ENCODE assay signal across 31 cellular contexts in genomic region chr12:43571885-43572284, GRCh38. TPM values are rescaled to one million over a fixed set of nuclear protein-coding genes. Genes with fewer than 3 reads are reported as not detected.
"Had no signal": no experiment of that assay in that cellular context is flagged by ENCODE, and none has a peak within 500 bp of the region (broad histone marks: within the 10 kb centered on the region; RNA-seq: fewer than 3 reads in every experiment).

No MANE protein-coding gene starts in this region.

- H3K4me1 ChIP-seq: left ventricle myocardium inferior, right atrium auricular region, right lobe of liver, thyroid gland, transverse colon, upper lobe of right lung had no signal

- H3K27me3 ChIP-seq: ovary, right atrium auricular region, right lobe of liver, thyroid gland, transverse colon, upper lobe of right lung had no signal

- H3K4me1 Mint-ChIP-seq: immature natural killer cell; naive thymus-derived CD4-positive, alpha-beta T cell; stimulated activated memory B cell treated with anti-CD40 and anti-IgM and Interleukin-4, amounts not matched to agents 10 μg/mL and 1 μg/mL and 100 μg/mL, for 72 hours; stimulated activated naive CD8-positive, alpha-beta T cell treated with anti-CD3 and anti-CD28 coated beads, Interleukin-15, amount 100 ng/mL, for 72 hours had no signal

- H3K36me3 ChIP-seq: left ventricle myocardium inferior, ovary, right atrium auricular region, right lobe of liver, thyroid gland, transverse colon, upper lobe of right lung had no signal

- H3K27ac Mint-ChIP-seq: immature natural killer cell; mesothelial cell of epicardium; naive thymus-derived CD4-positive, alpha-beta T cell; natural killer cell treated with Interleukin-12 subunit alpha and Interleukin-12 subunit beta and Interleukin-15 and Interleukin-18, amount 100 ng/mL, for 72 hours; progenitor cell of endocrine pancreas; stimulated activated memory B cell treated with anti-CD40 and anti-IgM and Interleukin-4, amounts not matched to agents 10 μg/mL and 1 μg/mL and 100 μg/mL, for 72 hours; stimulated activated naive CD8-positive, alpha-beta T cell treated with anti-CD3 and anti-CD28 coated beads, Interleukin-15, amount 100 ng/mL, for 72 hours had no signal

- H3K4me2 ChIP-seq: smooth muscle cell had no signal

- H3K36me3 Mint-ChIP-seq: mesothelial cell of epicardium; naive thymus-derived CD4-positive, alpha-beta T cell; natural killer cell treated with Interleukin-12 subunit alpha and Interleukin-12 subunit beta and Interleukin-15 and Interleukin-18, amount 100 ng/mL, for 72 hours; stimulated activated memory B cell treated with anti-CD40 and anti-IgM and Interleukin-4, amounts not matched to agents 10 μg/mL and 1 μg/mL and 100 μg/mL, for 72 hours had no signal

- H3K27me3 Mint-ChIP-seq: natural killer cell treated with Interleukin-12 subunit alpha and Interleukin-12 subunit beta and Interleukin-15 and Interleukin-18, amount 100 ng/mL, for 72 hours; stimulated activated memory B cell treated with anti-CD40 and anti-IgM and Interleukin-4, amounts not matched to agents 10 μg/mL and 1 μg/mL and 100 μg/mL, for 72 hours had no signal

- H3K9me3 ChIP-seq: ovary, right atrium auricular region, right lobe of liver, thyroid gland, transverse colon, upper lobe of right lung had no signal

- H3K4me3 ChIP-seq: left ventricle myocardium inferior, lung, ovary, right atrium auricular region, right lobe of liver, smooth muscle cell, thyroid gland, transverse colon, upper lobe of right lung had no signal

- H3K4me3 Mint-ChIP-seq: immature natural killer cell; mesothelial cell of epicardium; naive thymus-derived CD4-positive, alpha-beta T cell; natural killer cell treated with Interleukin-12 subunit alpha and Interleukin-12 subunit beta and Interleukin-15 and Interleukin-18, amount 100 ng/mL, for 72 hours; stimulated activated memory B cell treated with anti-CD40 and anti-IgM and Interleukin-4, amounts not matched to agents 10 μg/mL and 1 μg/mL and 100 μg/mL, for 72 hours; stimulated activated naive CD8-positive, alpha-beta T cell treated with anti-CD3 and anti-CD28 coated beads, Interleukin-15, amount 100 ng/mL, for 72 hours had no signal

- H3K27ac ChIP-seq: left ventricle myocardium inferior, ovary, right atrium auricular region, right lobe of liver, thyroid gland, transverse colon, upper lobe of right lung had no signal

- DNase-seq: hypothalamus; immature natural killer cell; kidney; left colon; left ventricle myocardium inferior; mesendoderm; naive thymus-derived CD4-positive, alpha-beta T cell; ovary; right lobe of liver; stimulated activated CD4-positive, alpha-beta T cell treated with anti-CD3 and anti-CD28 coated beads, Interleukin-1b, Interleukin-23, amount 100 ng/mL, for 48 hours; stimulated activated CD4-positive, alpha-beta T cell treated with anti-CD3 and anti-CD28 coated beads, Interleukin-2, amount 100 ng/mL, for 48 hours; stimulated activated CD4-positive, alpha-beta T cell treated with anti-CD3 and anti-CD28 coated beads, Interleukin-4, amount 100 ng/mL, for 4 hours; stimulated activated CD8-positive, alpha-beta memory T cell treated with anti-CD3 and anti-CD28 coated beads, Interleukin-4, amount 100 ng/mL, for 48 hours; stimulated activated naive CD4-positive, alpha-beta T cell treated with Interleukin-2 at 50 U/mL for 16 hours; stimulated activated naive CD8-positive, alpha-beta T cell treated with anti-CD3 and anti-CD28 coated beads, Interleukin-15, amount 100 ng/mL, for 72 hours; substantia nigra; thyroid gland; transverse colon; upper lobe of right lung had no signal

- ATAC-seq: left colon; naive thymus-derived CD4-positive, alpha-beta T cell; natural killer cell treated with Interleukin-12 subunit alpha and Interleukin-12 subunit beta and Interleukin-15 and Interleukin-18, amount 100 ng/mL, for 72 hours; right lobe of liver; stimulated activated memory B cell treated with anti-CD40 and anti-IgM and Interleukin-4, amounts not matched to agents 10 μg/mL and 1 μg/mL and 100 μg/mL, for 72 hours; stimulated activated naive CD8-positive, alpha-beta T cell treated with anti-CD3 and anti-CD28 coated beads, Interleukin-15, amount 100 ng/mL, for 72 hours; upper lobe of right lung had no signal

RNA-seq across cellular contexts. Expression of gene ADAMTS20, which starts 19.9 kb away (rescaled TPM):
- total RNA-seq: kidney; left colon; left ventricle myocardium inferior; lower leg skin; lung; mononuclear cell; naive thymus-derived CD4-positive, alpha-beta T cell; natural killer cell treated with Interleukin-12 subunit alpha and Interleukin-12 subunit beta and Interleukin-15 and Interleukin-18, amount 100 ng/mL, for 72 hours; omental fat pad; pulmonary artery endothelial cell; renal cortical epithelial cell; right atrium auricular region; right lobe of liver; transverse colon; upper lobe of right lung had no signal
- polyA plus RNA-seq: immature natural killer cell; lung; naive thymus-derived CD4-positive, alpha-beta T cell; ovary had no signal
